ENCODE assay signal across 9 cellular contexts in the genomic region with DNA sequence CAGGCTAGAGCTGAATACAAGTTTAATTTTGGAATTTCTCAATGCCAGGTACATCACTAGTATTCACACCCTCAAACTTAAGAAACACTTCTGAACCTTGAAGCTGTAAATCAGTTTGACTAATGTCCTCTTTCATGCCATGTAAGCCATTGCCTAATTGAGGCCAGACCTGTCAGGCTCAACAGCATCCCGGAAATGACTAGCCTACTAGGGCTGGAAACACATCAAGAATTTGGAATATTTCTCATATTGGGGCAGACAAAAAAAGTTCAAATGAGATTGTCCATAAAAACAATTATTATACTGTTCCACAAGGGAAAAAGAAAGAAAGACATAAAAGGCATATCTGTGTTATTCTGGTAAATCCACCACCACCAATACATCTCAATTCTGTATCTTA. TPM values are rescaled to one million over a fixed set of nuclear protein-coding genes. Genes with fewer than 3 reads are reported as not detected.
DNase-seq lines count a peak whose midpoint lies in the region; ATAC-seq and TF ChIP-seq lines count a peak whose summit lies in the region.
"Had no signal": no experiment of that assay in that cellular context is flagged by ENCODE, and none has a peak within 500 bp of the region (broad histone marks: within the 10 kb centered on the region; RNA-seq: fewer than 3 reads in every experiment).

No MANE protein-coding gene starts in this region.

- H3K9me3 ChIP-seq in OCI-LY7 (ENCODE audit: low read length) (no peaks in the 10 kb centered on the region), endocrine pancreas (ENCODE audit: control insufficient read depth, low read length) (no peaks in the 10 kb centered on the region)

- POLR2A ChIA-PET in OCI-LY7 (lab: Charles Lee), result interaction anchor here (0.7 to 1.3 kb wide), 2 partner anchors 10 to 18 kb away, joined by 3 read pairs; no protein-coding TSS in a partner anchor

- peaks cover 55% of the 10 kb centered on the region for H3K79me2 ChIP-seq in OCI-LY7 (ENCODE audit: insufficient read depth, low read depth, low read length)

- peaks cover 22% of the 10 kb centered on the region for H3K4me1 ChIP-seq in OCI-LY7 (ENCODE audit: insufficient read depth, low read length, poor library complexity, severe bottlenecking)
- peaks cover 10% of the 10 kb centered on the region for H3K4me1 ChIP-seq in endocrine pancreas (ENCODE audit: control insufficient read depth, insufficient read depth, low read length)

- H3K4me2 ChIP-seq in OCI-LY7 (ENCODE audit: low read length), result peak overlapping the region; percentile 75

- TF ChIP-seq CTCF in GM12864 (IDR thresholded peaks at IDR 0.05; ENCODE audit: low read depth, low read length, missing control alignments), result no peak
- TF ChIP-seq CTCF in OCI-LY7 (conservative IDR thresholded peaks at IDR 0.05; ENCODE audit: low read length), result no peak
- TF ChIP-seq CTCF in osteocyte (IDR thresholded peaks at IDR 0.05), result no peak
- no peak for TF ChIP-seq CTCF in GM20000 (IDR thresholded peaks at IDR 0.05; ENCODE audit: extremely low read depth, missing control alignments)

- H3K9ac ChIP-seq in endocrine pancreas (ENCODE audit: control insufficient read depth, insufficient read depth, low read length), result no peak overlapping the region

- no peak for ATAC-seq in HG03139 (IDR thresholded peaks at IDR 0.05; ENCODE audit: unreplicated experiment)

- H3K27ac Mint-ChIP-seq in osteocyte (ENCODE audit: unreplicated experiment), result peak overlapping the region; percentile 99

- intact Hi-C loops in OCI-LY7 (cut with micrococcal nuclease; ENCODE audit: unreplicated experiment), result loop anchor here (10.0 kb wide), 2 partner anchors 55 to 255 kb away; no protein-coding TSS in a partner anchor

- CTCF ChIA-PET in OCI-LY7 (lab: Charles Lee; ENCODE audit: unreplicated experiment), result no interaction called here

- H3K4me3 ChIP-seq in GM12864 (ENCODE audit: low read depth, low read length), result peak overlapping the region; percentile 68; the same call in 1 of the 2 replicates
- peak overlapping the region; percentile 87 for H3K4me3 ChIP-seq in OCI-LY7 (ENCODE audit: low read depth, low read length, poor library complexity, severe bottlenecking)
- peak overlapping the region; percentile 48 for H3K4me3 ChIP-seq in endocrine pancreas (ENCODE audit: control insufficient read depth, insufficient read depth, low read length)

- H3K36me3 Mint-ChIP-seq in osteocyte (ENCODE audit: unreplicated experiment), result no peaks in the 10 kb centered on the region

- H3K27me3 ChIP-seq in endocrine pancreas (ENCODE audit: control insufficient read depth, insufficient read depth, low read length), result no peaks in the 10 kb centered on the region

- no peak overlapping the region for H3K27ac ChIP-seq in OCI-LY7 (ENCODE audit: low read depth, low read length, poor library complexity, severe bottlenecking)

- no peaks in the 10 kb centered on the region for H3K9me2 ChIP-seq in OCI-LY7 (ENCODE audit: insufficient read depth, low read length)

- peaks cover 47% of the 10 kb centered on the region for H3K4me1 Mint-ChIP-seq in osteocyte (ENCODE audit: unreplicated experiment)

- H3K36me3 ChIP-seq in OCI-LY7 (ENCODE audit: insufficient read depth, low read length) (no peaks in the 10 kb centered on the region), endocrine pancreas (ENCODE audit: control insufficient read depth, insufficient read depth, low read length) (no peaks in the 10 kb centered on the region)

- no peaks in the 10 kb centered on the region for H3K9me3 Mint-ChIP-seq in osteocyte (ENCODE audit: unreplicated experiment)

- H2AFZ ChIP-seq in OCI-LY7 (ENCODE audit: low read length), result no peak overlapping the region

- no peak for DNase-seq in GM12864 (ENCODE audit: low read depth)
- DNase-seq in OCI-LY7 (ENCODE audit: low spot score), result no peak
- DNase-seq in osteocyte (ENCODE audit: extremely low spot score, unreplicated experiment), result no peak
- no peak for DNase-seq in DMS79 (lab: John Stamatoyannopoulos, UW)
- no peak for DNase-seq in effector CD4-positive, alpha-beta T cell
- DNase-seq in GM20000 (ENCODE audit: low spot score), result no peak

- H3K27me3 Mint-ChIP-seq in osteocyte (ENCODE audit: unreplicated experiment), result no peaks in the 10 kb centered on the region

- H4K20me1 ChIP-seq in OCI-LY7 (ENCODE audit: insufficient read depth, low read length), result no peaks in the 10 kb centered on the region

- TSS peak; percentile 36 for BruUV-seq in OCI-LY7 (replicated peaks; lab: Mats Ljungman, UMichigan)

- peak overlapping the region; percentile 88 for H3K4me3 Mint-ChIP-seq in osteocyte (ENCODE audit: unreplicated experiment)

RNA-seq across cellular contexts. Expression of gene USP32, which starts 1.7 kb away (rescaled TPM):
- 13.7 and 16.9 TPM in 2 replicates for total RNA-seq in OCI-LY7 (2014; rRNA removed; shearing (Covaris generic))
- total RNA-seq in OCI-LY7 (2022), result 28.0 and 28.8 TPM in 2 replicates
- 53.6 TPM in 2 replicates for total RNA-seq in osteocyte

RNA-seq across cellular contexts. Expression of gene CHCT1, which starts 32.1 kb away (rescaled TPM):
- not detected in 2 replicates for total RNA-seq in OCI-LY7 (2014; rRNA removed; shearing (Covaris generic))
- total RNA-seq in OCI-LY7 (2022) (not detected in 2 replicates), osteocyte (not detected in 2 replicates)
- total RNA-seq: activated CD8-positive, alpha-beta memory T cell treated with anti-CD3 and anti-CD28 coated beads for 36 hours had no signal
